In the genomic region with DNA sequence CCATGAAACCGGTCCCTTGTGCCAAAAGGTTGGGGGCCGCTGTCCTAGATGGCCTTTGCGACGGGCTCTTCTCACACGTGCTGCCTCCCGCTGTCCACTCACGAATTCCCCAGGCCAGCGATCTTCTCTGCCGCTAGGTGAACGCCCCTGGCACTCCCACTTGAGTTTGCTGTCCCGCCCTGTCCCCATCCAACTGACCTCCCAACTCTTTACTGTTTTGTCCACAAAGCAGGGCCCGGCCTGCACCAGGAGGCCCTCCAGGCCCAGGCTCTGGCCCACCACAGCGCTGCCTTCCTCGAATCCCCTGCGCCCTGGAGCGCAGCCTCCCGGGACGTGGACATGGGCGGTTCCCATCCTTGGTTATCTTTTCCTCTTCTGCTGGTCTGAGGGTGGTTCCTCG, we compare ENCODE assay signal across 1 cellular context.
TF ChIP-seq lines count a peak whose summit lies in the region.

No MANE protein-coding gene starts in this region.

TF ChIP-seq in IMR-90, 13 proteins besides CTCF, POLR2A, EP300 and RAD21:
- no peak for TF ChIP-seq SMC3 (IDR thresholded peaks at IDR 0.05; ENCODE audit: low read depth, low read length)
- TF ChIP-seq RFX5 (IDR thresholded peaks at IDR 0.05; ENCODE audit: low read depth, low read length): no peak
- TF ChIP-seq CHD1 (IDR thresholded peaks at IDR 0.05; ENCODE audit: low read depth, low read length): no peak
TF ChIP-seq in IMR-90: peak in this region for 0.
